In the genomic region with DNA sequence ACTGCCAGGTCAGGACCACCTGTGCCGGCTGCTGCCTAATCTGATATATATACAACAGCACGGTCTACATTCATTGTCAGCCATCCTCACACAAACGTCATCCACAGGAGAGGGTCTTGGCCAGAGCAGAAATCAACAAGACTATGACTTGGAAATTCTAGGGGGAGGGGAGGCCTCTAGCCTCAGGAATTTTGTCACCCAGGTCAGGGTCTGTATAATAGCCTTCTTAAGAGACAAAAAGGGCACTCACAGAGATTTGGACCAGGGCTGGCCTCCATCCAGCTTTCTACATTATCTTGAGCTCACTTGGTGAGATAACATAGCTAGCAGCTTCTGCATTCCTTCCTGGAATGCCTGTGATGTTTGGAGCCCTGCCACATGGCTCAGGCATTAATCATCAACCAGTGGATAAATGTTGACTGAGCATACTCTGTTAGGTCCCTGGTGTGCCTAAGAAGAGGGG, we compare ENCODE assay signal across 10 cellular contexts. TPM values are rescaled to one million over a fixed set of nuclear protein-coding genes. Genes with fewer than 3 reads are reported as not detected.
DNase-seq lines count a peak whose midpoint lies in the region; ATAC-seq, FAIRE-seq and TF ChIP-seq lines count a peak whose summit lies in the region.
"Had no signal": no experiment of that assay in that cellular context is flagged by ENCODE, and none has a peak within 500 bp of the region (broad histone marks: within the 10 kb centered on the region; RNA-seq: fewer than 3 reads in every experiment).

No MANE protein-coding gene starts in this region.

- H3K9ac ChIP-seq in kidney (ENCODE audit: low read length in 2 of 2): no peak overlapping the region

- CTCF ChIA-PET in MCF 10A (lab: Yijun Ruan, JAX): interaction anchor here (0.6 to 0.8 kb wide), 3 partner anchors 13 to 1330 kb away, joined by 3 to 4 read pairs (median 3); no protein-coding TSS in a partner anchor

- TF ChIP-seq CTCF in MCF 10A (IDR thresholded peaks at IDR 0.05; ENCODE audit: unreplicated experiment) (no peak), kidney (IDR thresholded peaks at IDR 0.05; ENCODE audit: borderline replicate concordance, extremely low read depth, insufficient read depth) (no peak), upper lobe of left lung (IDR thresholded peaks at IDR 0.05) (no peak)

- H3K4me3 Mint-ChIP-seq in MCF 10A (ENCODE audit: unreplicated experiment): no peak overlapping the region

- H3K4me1 Mint-ChIP-seq in MCF 10A (ENCODE audit: insufficient read depth, unreplicated experiment): peaks cover 22% of the 10 kb centered on the region

- H3K9me3 ChIP-seq in kidney (ENCODE audit: control insufficient read depth in 1 of 2, low read length in 2 of 2) (no peaks in the 10 kb centered on the region), upper lobe of left lung (no peaks in the 10 kb centered on the region)

- BruUV-seq in MCF 10A (replicated peaks; lab: Mats Ljungman, UMichigan): no TSS peak

- ATAC-seq in upper lobe of left lung (ENCODE audit: low FRiP score in 2 of 2) (peak; percentile 72 to 84), HG03025 (IDR thresholded peaks at IDR 0.05; ENCODE audit: low FRiP score, unreplicated experiment) (no peak)

- no peaks in the 10 kb centered on the region for H3K27me3 Mint-ChIP-seq in MCF 10A (ENCODE audit: insufficient read depth, unreplicated experiment)

- H3K36me3 Mint-ChIP-seq in MCF 10A (ENCODE audit: insufficient read depth, unreplicated experiment): no peaks in the 10 kb centered on the region

- H3K27ac Mint-ChIP-seq in MCF 10A (ENCODE audit: low read depth, unreplicated experiment): peak overlapping the region; percentile 65

- H3K27ac ChIP-seq in kidney (ENCODE audit: low read depth in 2 of 2, low read length in 2 of 2): no peak overlapping the region
- peak overlapping the region in 2 of 4 donors; percentile 4 to 42 for H3K27ac ChIP-seq in upper lobe of left lung

- DNase-seq in HuH-7.5 (ENCODE audit: low spot score): peak; percentile 39
- peak; percentile 87 for DNase-seq in MCF 10A (ENCODE audit: unreplicated experiment)
- DNase-seq in kidney: peak; percentile 84
- peak in 1 of 2 donors; percentile 76 for DNase-seq in upper lobe of left lung
- no peak for DNase-seq in activated gamma-delta T cell (lab: John Stamatoyannopoulos, UW)
- DNase-seq in NOMO-1 treated with DMSO at 0.1 percent for 48 hours (lab: John Stamatoyannopoulos, UW; ENCODE audit: unreplicated experiment): no peak
- no peak for DNase-seq in activated gamma-delta T cell treated with Interleukin-2 at 50 U/mL for 16 hours
- DNase-seq: activated T-cell treated with anti-CD3 and anti-CD28 coated beads for 4 hours, NCI-H2029 treated with DMSO at 0.1 percent for 48 hours had no signal

- no peak for TF ChIP-seq POLR2A in upper lobe of left lung (IDR thresholded peaks at IDR 0.05)

- H3K27me3 ChIP-seq in upper lobe of left lung: no peaks in the 10 kb centered on the region

- H3K36me3 ChIP-seq in kidney (ENCODE audit: control insufficient read depth in 1 of 2, insufficient read depth in 2 of 2, low read length in 2 of 2) (no peaks in the 10 kb centered on the region), upper lobe of left lung (no peaks in the 10 kb centered on the region)

- WGBS in upper lobe of left lung, 2 donors: 41 to 64% methylated on average over 3 of the region's 3 CpGs

- POLR2A ChIA-PET in MCF 10A (lab: Yijun Ruan, JAX): no interaction called here

- H3K4me3 ChIP-seq in kidney (ENCODE audit: low read length in 2 of 2): no peak overlapping the region
- no peak overlapping the region for H3K4me3 ChIP-seq in upper lobe of left lung

- peaks cover 0 to 10% of the 10 kb centered on the region in 2 donors for H3K4me1 ChIP-seq in kidney (ENCODE audit: control insufficient read depth in 1 of 2, insufficient read depth in 1 of 2, low read depth in 1 of 2, low read length in 2 of 2)
- peaks cover 7 to 13% (median 9%) of the 10 kb centered on the region in 4 donors for H3K4me1 ChIP-seq in upper lobe of left lung

- intact Hi-C loops in MCF 10A (cut with micrococcal nuclease): no loop called here
- intact Hi-C loops in kidney (cut with DNase I): no loop called here

- peak in 2 of 4 donors; percentile 20 to 61 for TF ChIP-seq EP300 in upper lobe of left lung (IDR thresholded peaks at IDR 0.05)

- no peaks in the 10 kb centered on the region for H3K9me3 Mint-ChIP-seq in MCF 10A (ENCODE audit: unreplicated experiment)

- FAIRE-seq in kidney (lab: Jason Lieb, UNC): no peak

RNA-seq across cellular contexts. Expression of gene CTIF, which starts 50.4 kb away (rescaled TPM):
- 82.2 and 95.8 TPM in 2 replicates for total RNA-seq in MCF 10A (2022)
- 37.3 TPM for total RNA-seq in kidney
- 41.9 TPM for polyA plus RNA-seq in kidney (ENCODE audit: insufficient read depth, low read depth, low replicate concordance)
- total RNA-seq in upper lobe of left lung: 10 to 100 TPM; 32.1 to 62.4 (median 47.8) TPM

Comparison
In these comparisons a context has a peak if more than half of its experiments do, and no peak if none do; other contexts are left out.
1. DNase-seq: peak in HuH-7.5 (single experiment), MCF 10A (single experiment) and kidney (single experiment); none in activated gamma-delta T cell (single experiment), NOMO-1 treated with DMSO at 0.1 percent for 48 hours (single experiment) and activated gamma-delta T cell treated with Interleukin-2 at 50 U/mL for 16 hours (single experiment).